Comparison of ENCODE assay signal across 18 cellular contexts in the genomic region with DNA sequence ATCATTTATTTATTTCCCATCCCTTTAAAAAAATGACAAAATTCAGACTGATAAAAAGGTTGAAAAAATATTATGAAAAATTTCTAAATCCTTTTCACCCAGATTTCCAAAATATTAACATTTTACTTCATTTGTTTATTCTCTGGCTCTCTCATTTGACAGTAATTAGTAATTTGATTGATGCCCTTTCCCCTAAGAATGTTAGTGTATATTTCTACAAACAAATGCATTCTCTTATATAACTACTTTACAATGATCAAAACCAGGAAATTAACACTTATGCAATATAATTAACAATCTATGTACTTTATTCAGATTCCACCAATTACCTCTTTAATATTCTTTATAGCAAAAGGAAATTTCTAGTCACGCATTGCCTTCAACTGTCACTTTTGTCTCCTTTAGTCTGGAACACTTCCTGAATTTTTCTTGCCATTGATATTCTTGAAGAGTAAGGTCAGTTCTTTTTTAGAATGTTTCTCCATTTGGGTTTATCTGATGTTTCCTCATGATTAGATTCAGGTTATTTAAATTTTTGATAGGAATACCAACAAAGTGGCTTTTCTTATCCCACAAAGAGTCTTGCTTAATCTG. TPM values are rescaled to one million over a fixed set of nuclear protein-coding genes. Genes with fewer than 3 reads are reported as not detected.
DNase-seq lines count a peak whose midpoint lies in the region; ATAC-seq and TF ChIP-seq lines count a peak whose summit lies in the region.
"Had no signal": no experiment of that assay in that cellular context is flagged by ENCODE, and none has a peak within 500 bp of the region (broad histone marks: within the 10 kb centered on the region; RNA-seq: fewer than 3 reads in every experiment).

No MANE protein-coding gene starts in this region.

- H3K9me3 ChIP-seq in transverse colon, result no peaks in the 10 kb centered on the region
- H3K9me3 ChIP-seq: SJSA1 had no signal

- H3K36me3 ChIP-seq in transverse colon, result no peaks in the 10 kb centered on the region
- H3K36me3 ChIP-seq: cardiac muscle cell, SJSA1 had no signal

- peak overlapping the region; percentile 99 for H3K4me3 Mint-ChIP-seq in activated T-cell treated with anti-CD3 and anti-CD28 coated beads, Interleukin-2, amount 50 U/mL, for 72 hours
- peak overlapping the region; percentile 91 for H3K4me3 Mint-ChIP-seq in activated naive CD8-positive, alpha-beta T cell treated with anti-CD3 and anti-CD28 coated beads, Interleukin-2, amount 10 ng/mL, durations not matched to agents 7 days and 5 days
- peak overlapping the region; percentile 98 for H3K4me3 Mint-ChIP-seq in stimulated activated naive CD8-positive, alpha-beta T cell treated with anti-CD3 and anti-CD28 coated beads, Interleukin-15, amount 100 ng/mL, for 72 hours

- H3K4me3 ChIP-seq in transverse colon, result peak overlapping the region in 1 of 4 donors; percentile 24
- H3K4me3 ChIP-seq: cardiac muscle cell, SJSA1 had no signal

- POLR2A ChIA-PET in activated naive CD8-positive, alpha-beta T cell treated with anti-CD3 and anti-CD28 coated beads, Interleukin-2, amount 10 ng/mL, durations not matched to agents 7 days and 5 days (lab: Charles Lee), result interaction anchor here (2.3 to 4.9 kb wide), 2 partner anchors 12 to 204 kb away, joined by 16 to 60 read pairs; a partner anchor contains a TSS

- in situ Hi-C loops in transverse colon (cut with MboI; ENCODE audit: low pct_ligation_motif_present in 1 of 4, low pct_unique_long_range_greater_than_20kb in 1 of 4, low sequenced_read_pairs in 3 of 4), result no loop called here

- no peak overlapping the region for H3K27ac ChIP-seq in transverse colon
- H3K27ac ChIP-seq: cardiac muscle cell, KMS-11, SJSA1 had no signal

- H3K36me3 Mint-ChIP-seq in activated T-cell treated with anti-CD3 and anti-CD28 coated beads, Interleukin-2, amount 50 U/mL, for 72 hours (ENCODE audit: insufficient read depth in 2 of 2), result peaks cover 24 to 38% of the 10 kb centered on the region in 2 donors
- H3K36me3 Mint-ChIP-seq in activated naive CD8-positive, alpha-beta T cell treated with anti-CD3 and anti-CD28 coated beads, Interleukin-2, amount 10 ng/mL, durations not matched to agents 7 days and 5 days, result peaks cover 36% of the 10 kb centered on the region

- no peaks in the 10 kb centered on the region for H3K27me3 ChIP-seq in transverse colon
- H3K27me3 ChIP-seq: cardiac muscle cell had no signal

- no peak for TF ChIP-seq EP300 in transverse colon (IDR thresholded peaks at IDR 0.05; ENCODE audit: low read depth)

- no peak for ATAC-seq in activated T-cell treated with anti-CD3 and anti-CD28 coated beads, Interleukin-2, amount 50 U/mL, for 72 hours (replicated peaks in 1 of 2)
- ATAC-seq in activated naive CD8-positive, alpha-beta T cell treated with anti-CD3 and anti-CD28 coated beads, Interleukin-2, amount 10 ng/mL, durations not matched to agents 7 days and 5 days (ENCODE audit: low read depth), result no peak
- ATAC-seq in stimulated activated naive CD8-positive, alpha-beta T cell treated with anti-CD3 and anti-CD28 coated beads, Interleukin-15, amount 100 ng/mL, for 72 hours, result no peak
- no peak for ATAC-seq in GM21390 (IDR thresholded peaks at IDR 0.05; ENCODE audit: unreplicated experiment)

- no peak for TF ChIP-seq CTCF in transverse colon (IDR thresholded peaks at IDR 0.05)

- no peak for TF ChIP-seq POLR2A in transverse colon (IDR thresholded peaks at IDR 0.05)

- intact Hi-C loops in transverse colon (cut with DNase I; ENCODE audit: low total_unique reads), result no loop called here

- no peaks in the 10 kb centered on the region for H3K27me3 Mint-ChIP-seq in activated T-cell treated with anti-CD3 and anti-CD28 coated beads, Interleukin-2, amount 50 U/mL, for 72 hours (ENCODE audit: low read depth)
- no peaks in the 10 kb centered on the region for H3K27me3 Mint-ChIP-seq in activated naive CD8-positive, alpha-beta T cell treated with anti-CD3 and anti-CD28 coated beads, Interleukin-2, amount 10 ng/mL, durations not matched to agents 7 days and 5 days
- H3K27me3 Mint-ChIP-seq in stimulated activated naive CD8-positive, alpha-beta T cell treated with anti-CD3 and anti-CD28 coated beads, Interleukin-15, amount 100 ng/mL, for 72 hours, result no peaks in the 10 kb centered on the region

- no peak for DNase-seq in activated T-cell treated with anti-CD3 and anti-CD28 coated beads, Interleukin-2, amount 50 U/mL, for 72 hours
- no peak for DNase-seq in activated T-cell treated with anti-CD3 and anti-CD28 coated beads, Interleukin-2, amount 50 U/mL, for 1 hour
- DNase-seq in NOMO-1 treated with DMSO at 0.1 percent for 48 hours (lab: John Stamatoyannopoulos, UW; ENCODE audit: unreplicated experiment) (peak; percentile 13), transverse colon (no peak), NCI-H1092 treated with DMSO at 0.1 percent for 48 hours (lab: John Stamatoyannopoulos, UW) (no peak)
- DNase-seq in activated naive CD8-positive, alpha-beta T cell treated with anti-CD3 and anti-CD28 coated beads, Interleukin-2, amount 10 ng/mL, durations not matched to agents 7 days and 5 days, result no peak
- no peak for DNase-seq in stimulated activated naive CD8-positive, alpha-beta T cell treated with anti-CD3 and anti-CD28 coated beads, Interleukin-15, amount 100 ng/mL, for 72 hours
- DNase-seq: activated effector memory CD4-positive, alpha-beta T cell treated with Interleukin-2 at 50 U/mL for 16 hours; DMS79 treated with DMSO at 0.1 percent for 48 hours; GOT3; NCI-H1930; NCI-H69; stimulated activated CD4-positive, alpha-beta T cell treated with anti-CD3 and anti-CD28 coated beads, Interleukin-12 subunit alpha, Interleukin-12 subunit beta, amount 100 ng/mL, for 4 hours had no signal

- 38 to 51% methylated on average over 1 of the region's 1 CpG for WGBS in transverse colon (ENCODE audit: low coverage in 1 of 2), 2 donors

- H3K27ac Mint-ChIP-seq in activated T-cell treated with anti-CD3 and anti-CD28 coated beads, Interleukin-2, amount 50 U/mL, for 72 hours, result peak overlapping the region; percentile 96
- peak overlapping the region; percentile 88 for H3K27ac Mint-ChIP-seq in activated naive CD8-positive, alpha-beta T cell treated with anti-CD3 and anti-CD28 coated beads, Interleukin-2, amount 10 ng/mL, durations not matched to agents 7 days and 5 days
- peak overlapping the region; percentile 64 to 93 for H3K27ac Mint-ChIP-seq in stimulated activated naive CD8-positive, alpha-beta T cell treated with anti-CD3 and anti-CD28 coated beads, Interleukin-15, amount 100 ng/mL, for 72 hours

- peaks cover 71% of the 10 kb centered on the region for H3K4me1 Mint-ChIP-seq in activated T-cell treated with anti-CD3 and anti-CD28 coated beads, Interleukin-2, amount 50 U/mL, for 72 hours (ENCODE audit: low read depth)
- H3K4me1 Mint-ChIP-seq in activated naive CD8-positive, alpha-beta T cell treated with anti-CD3 and anti-CD28 coated beads, Interleukin-2, amount 10 ng/mL, durations not matched to agents 7 days and 5 days, result peaks cover 51% of the 10 kb centered on the region
- peaks cover 60% of the 10 kb centered on the region for H3K4me1 Mint-ChIP-seq in stimulated activated naive CD8-positive, alpha-beta T cell treated with anti-CD3 and anti-CD28 coated beads, Interleukin-15, amount 100 ng/mL, for 72 hours

- peaks cover 3% of the 10 kb centered on the region in 2 donors for H3K9me3 Mint-ChIP-seq in activated T-cell treated with anti-CD3 and anti-CD28 coated beads, Interleukin-2, amount 50 U/mL, for 72 hours
- H3K9me3 Mint-ChIP-seq in activated naive CD8-positive, alpha-beta T cell treated with anti-CD3 and anti-CD28 coated beads, Interleukin-2, amount 10 ng/mL, durations not matched to agents 7 days and 5 days, result no peaks in the 10 kb centered on the region
- H3K9me3 Mint-ChIP-seq in stimulated activated naive CD8-positive, alpha-beta T cell treated with anti-CD3 and anti-CD28 coated beads, Interleukin-15, amount 100 ng/mL, for 72 hours, result peaks cover 4 to 6% of the 10 kb centered on the region in 2 donors

- H3K4me1 ChIP-seq in transverse colon, result no peaks in the 10 kb centered on the region
- H3K4me1 ChIP-seq: SJSA1 had no signal

RNA-seq across cellular contexts. Expression of a gene that starts 3.9 kb away (rescaled TPM):
- total RNA-seq in activated T-cell treated with anti-CD3 and anti-CD28 coated beads, Interleukin-2, amount 50 U/mL, for 72 hours, result 100 to 1,000 TPM; 170 to 249 TPM
- total RNA-seq in activated naive CD8-positive, alpha-beta T cell treated with anti-CD3 and anti-CD28 coated beads, Interleukin-2, amount 10 ng/mL, durations not matched to agents 7 days and 5 days, result 100 to 1,000 TPM; 410 to 415 TPM
- total RNA-seq in transverse colon, result 10 to 100 TPM in 3 of 4 donors, not detected in 1; 18.6 to 71.6 (median 25.4) TPM
- total RNA-seq: cardiac muscle cell, endothelial cell of umbilical vein, SJSA1 had no signal
